1 cellular context compared by ENCODE assay signal in the genomic region with DNA sequence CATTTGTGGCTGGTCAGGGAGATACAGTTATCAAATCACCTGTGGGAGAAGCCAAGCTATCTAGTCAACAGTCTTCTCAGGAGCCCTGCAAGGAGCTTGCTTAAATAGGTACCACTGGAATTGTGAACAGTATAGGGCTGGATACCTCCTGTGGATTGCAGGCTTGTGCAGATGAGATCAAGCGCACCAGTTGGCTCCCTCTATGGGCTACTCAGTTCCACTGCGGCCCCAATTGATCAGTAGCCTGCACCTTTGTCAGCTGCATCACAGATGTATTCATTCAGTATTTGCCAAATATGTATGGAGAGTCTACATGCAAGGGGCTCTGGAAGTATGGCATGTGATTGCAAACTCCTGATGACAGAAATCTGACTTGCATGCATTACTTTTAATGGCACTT.
TF ChIP-seq lines count a peak whose summit lies in the region.

No MANE protein-coding gene starts in this region.

TF ChIP-seq in IMR-90, 13 proteins besides CTCF, POLR2A, EP300 and RAD21 (continued from another document):
- TF ChIP-seq FOS (IDR thresholded peaks at IDR 0.05; ENCODE audit: low read depth, low read length) (no peak), BHLHE40 (IDR thresholded peaks at IDR 0.05; ENCODE audit: low read depth, low read length) (no peak), NFE2L2 (IDR thresholded peaks at IDR 0.05; ENCODE audit: low read depth, low read length) (no peak), CHD1 (IDR thresholded peaks at IDR 0.05; ENCODE audit: low read depth, low read length) (no peak), SMC3 (IDR thresholded peaks at IDR 0.05; ENCODE audit: low read depth, low read length) (no peak)
